In the genomic region with DNA sequence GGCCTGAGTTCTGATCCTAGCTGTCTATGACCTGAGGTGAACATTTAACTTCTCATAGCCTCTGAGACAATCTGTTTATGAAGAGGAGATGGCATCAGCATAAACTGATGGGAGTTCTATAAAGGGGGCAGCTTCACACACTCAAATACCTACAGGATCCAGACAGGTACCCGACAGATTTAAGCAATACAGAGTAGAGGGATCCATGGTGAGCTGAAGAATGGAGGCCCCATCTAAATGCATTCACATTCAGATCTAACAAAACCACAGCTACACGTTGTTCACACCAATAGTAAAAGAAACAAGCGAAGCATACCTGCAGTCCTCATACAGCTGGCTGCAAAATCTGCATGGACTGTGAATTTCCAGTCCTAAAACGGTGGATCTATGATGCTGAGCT, we compare ENCODE assay signal across 2 cellular contexts.
TF ChIP-seq lines count a peak whose summit lies in the region.

No MANE protein-coding gene starts in this region.

TF ChIP-seq in GM23338, 12 proteins besides CTCF, POLR2A, EP300 and RAD21 (continues in another document):
- TF ChIP-seq, protein P1, sequence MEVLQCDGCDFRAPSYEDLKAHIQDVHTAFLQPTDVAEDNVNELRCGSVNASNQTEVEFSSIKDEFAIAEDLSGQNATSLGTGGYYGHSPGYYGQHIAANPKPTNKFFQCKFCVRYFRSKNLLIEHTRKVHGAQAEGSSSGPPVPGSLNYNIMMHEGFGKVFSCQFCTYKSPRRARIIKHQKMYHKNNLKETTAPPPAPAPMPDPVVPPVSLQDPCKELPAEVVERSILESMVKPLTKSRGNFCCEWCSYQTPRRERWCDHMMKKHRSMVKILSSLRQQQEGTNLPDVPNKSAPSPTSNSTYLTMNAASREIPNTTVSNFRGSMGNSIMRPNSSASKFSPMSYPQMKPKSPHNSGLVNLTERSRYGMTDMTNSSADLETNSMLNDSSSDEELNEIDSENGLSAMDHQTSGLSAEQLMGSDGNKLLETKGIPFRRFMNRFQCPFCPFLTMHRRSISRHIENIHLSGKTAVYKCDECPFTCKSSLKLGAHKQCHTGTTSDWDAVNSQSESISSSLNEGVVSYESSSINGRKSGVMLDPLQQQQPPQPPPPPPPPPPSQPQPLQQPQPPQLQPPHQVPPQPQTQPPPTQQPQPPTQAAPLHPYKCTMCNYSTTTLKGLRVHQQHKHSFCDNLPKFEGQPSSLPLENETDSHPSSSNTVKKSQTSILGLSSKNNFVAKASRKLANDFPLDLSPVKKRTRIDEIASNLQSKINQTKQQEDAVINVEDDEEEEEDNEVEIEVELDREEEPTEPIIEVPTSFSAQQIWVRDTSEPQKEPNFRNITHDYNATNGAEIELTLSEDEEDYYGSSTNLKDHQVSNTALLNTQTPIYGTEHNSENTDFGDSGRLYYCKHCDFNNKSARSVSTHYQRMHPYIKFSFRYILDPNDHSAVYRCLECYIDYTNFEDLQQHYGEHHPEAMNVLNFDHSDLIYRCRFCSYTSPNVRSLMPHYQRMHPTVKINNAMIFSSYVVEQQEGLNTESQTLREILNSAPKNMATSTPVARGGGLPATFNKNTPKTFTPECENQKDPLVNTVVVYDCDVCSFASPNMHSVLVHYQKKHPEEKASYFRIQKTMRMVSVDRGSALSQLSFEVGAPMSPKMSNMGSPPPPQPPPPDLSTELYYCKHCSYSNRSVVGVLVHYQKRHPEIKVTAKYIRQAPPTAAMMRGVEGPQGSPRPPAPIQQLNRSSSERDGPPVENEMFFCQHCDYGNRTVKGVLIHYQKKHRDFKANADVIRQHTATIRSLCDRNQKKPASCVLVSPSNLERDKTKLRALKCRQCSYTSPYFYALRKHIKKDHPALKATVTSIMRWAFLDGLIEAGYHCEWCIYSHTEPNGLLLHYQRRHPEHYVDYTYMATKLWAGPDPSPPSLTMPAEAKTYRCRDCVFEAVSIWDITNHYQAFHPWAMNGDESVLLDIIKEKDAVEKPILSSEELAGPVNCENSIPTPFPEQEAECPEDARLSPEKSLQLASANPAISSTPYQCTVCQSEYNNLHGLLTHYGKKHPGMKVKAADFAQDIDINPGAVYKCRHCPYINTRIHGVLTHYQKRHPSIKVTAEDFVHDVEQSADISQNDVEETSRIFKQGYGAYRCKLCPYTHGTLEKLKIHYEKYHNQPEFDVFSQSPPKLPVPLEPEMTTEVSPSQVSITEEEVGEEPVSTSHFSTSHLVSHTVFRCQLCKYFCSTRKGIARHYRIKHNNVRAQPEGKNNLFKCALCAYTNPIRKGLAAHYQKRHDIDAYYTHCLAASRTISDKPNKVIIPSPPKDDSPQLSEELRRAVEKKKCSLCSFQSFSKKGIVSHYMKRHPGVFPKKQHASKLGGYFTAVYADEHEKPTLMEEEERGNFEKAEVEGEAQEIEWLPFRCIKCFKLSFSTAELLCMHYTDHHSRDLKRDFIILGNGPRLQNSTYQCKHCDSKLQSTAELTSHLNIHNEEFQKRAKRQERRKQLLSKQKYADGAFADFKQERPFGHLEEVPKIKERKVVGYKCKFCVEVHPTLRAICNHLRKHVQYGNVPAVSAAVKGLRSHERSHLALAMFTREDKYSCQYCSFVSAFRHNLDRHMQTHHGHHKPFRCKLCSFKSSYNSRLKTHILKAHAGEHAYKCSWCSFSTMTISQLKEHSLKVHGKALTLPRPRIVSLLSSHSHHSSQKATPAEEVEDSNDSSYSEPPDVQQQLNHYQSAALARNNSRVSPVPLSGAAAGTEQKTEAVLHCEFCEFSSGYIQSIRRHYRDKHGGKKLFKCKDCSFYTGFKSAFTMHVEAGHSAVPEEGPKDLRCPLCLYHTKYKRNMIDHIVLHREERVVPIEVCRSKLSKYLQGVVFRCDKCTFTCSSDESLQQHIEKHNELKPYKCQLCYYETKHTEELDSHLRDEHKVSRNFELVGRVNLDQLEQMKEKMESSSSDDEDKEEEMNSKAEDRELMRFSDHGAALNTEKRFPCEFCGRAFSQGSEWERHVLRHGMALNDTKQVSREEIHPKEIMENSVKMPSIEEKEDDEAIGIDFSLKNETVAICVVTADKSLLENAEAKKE (CRISPR knock-in tag; IDR thresholded peaks at IDR 0.05) = no peak
- TF ChIP-seq NANOG (IDR thresholded peaks at IDR 0.05; ENCODE audit: borderline replicate concordance) (no peak), POLR2AphosphoS5 (IDR thresholded peaks at IDR 0.05; ENCODE audit: low read depth) (no peak), ZNF331 (CRISPR knock-in tag; IDR thresholded peaks at IDR 0.05; ENCODE audit: low read depth) (no peak), JUNB (IDR thresholded peaks at IDR 0.05; ENCODE audit: unreplicated experiment) (no peak), REST (IDR thresholded peaks at IDR 0.05; ENCODE audit: unreplicated experiment) (no peak), CREB1 (CRISPR knock-in tag; IDR thresholded peaks at IDR 0.05; ENCODE audit: low read depth) (no peak), STAT1 (IDR thresholded peaks at IDR 0.05; ENCODE audit: unreplicated experiment) (no peak), EZH2 (IDR thresholded peaks at IDR 0.05; ENCODE audit: low read depth, unreplicated experiment) (no peak)
- TF ChIP-seq, protein P2, sequence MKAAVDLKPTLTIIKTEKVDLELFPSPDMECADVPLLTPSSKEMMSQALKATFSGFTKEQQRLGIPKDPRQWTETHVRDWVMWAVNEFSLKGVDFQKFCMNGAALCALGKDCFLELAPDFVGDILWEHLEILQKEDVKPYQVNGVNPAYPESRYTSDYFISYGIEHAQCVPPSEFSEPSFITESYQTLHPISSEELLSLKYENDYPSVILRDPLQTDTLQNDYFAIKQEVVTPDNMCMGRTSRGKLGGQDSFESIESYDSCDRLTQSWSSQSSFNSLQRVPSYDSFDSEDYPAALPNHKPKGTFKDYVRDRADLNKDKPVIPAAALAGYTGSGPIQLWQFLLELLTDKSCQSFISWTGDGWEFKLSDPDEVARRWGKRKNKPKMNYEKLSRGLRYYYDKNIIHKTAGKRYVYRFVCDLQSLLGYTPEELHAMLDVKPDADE (IDR thresholded peaks at IDR 0.05) = no peak

TF ChIP-seq in H1, 55 proteins besides CTCF, POLR2A, EP300 and RAD21:
- no peak for TF ChIP-seq JUND (IDR thresholded peaks at IDR 0.05; ENCODE audit: low read length)
- TF ChIP-seq YY1 (IDR thresholded peaks at IDR 0.05; ENCODE audit: low read depth, low read length) = no peak
- no peak for TF ChIP-seq JUN (IDR thresholded peaks at IDR 0.05; ENCODE audit: low read depth, low read length)
- TF ChIP-seq POU5F1 (IDR thresholded peaks at IDR 0.05; ENCODE audit: low read depth, low read length) = no peak
- no peak for TF ChIP-seq POLR2AphosphoS5 (IDR thresholded peaks at IDR 0.05; ENCODE audit: low read depth, low read length)
- TF ChIP-seq NANOG (IDR thresholded peaks at IDR 0.05; ENCODE audit: insufficient read depth, low read depth, low read length, poor library complexity, severe bottlenecking) = peak; percentile 54
- no peak for TF ChIP-seq PHF8 (conservative IDR thresholded peaks at IDR 0.05; ENCODE audit: low read depth, low read length)
- no peak for TF ChIP-seq SIRT6 (IDR thresholded peaks at IDR 0.05; ENCODE audit: low read length)
- TF ChIP-seq HDAC2 (IDR thresholded peaks at IDR 0.05; ENCODE audit: borderline replicate concordance in 1 of 2, low read depth in 2 of 2, low read length in 2 of 2) = no peak
- 0 out of 2 replicates have a peak, but pooled peaks have one; percentile 3 for TF ChIP-seq CEBPB (IDR thresholded peaks at IDR 0.05; ENCODE audit: low read depth, low read length)
